Comparison of ENCODE assay signal across 1 cellular context in genomic region chr1:27603962-27604578, GRCh38.
TF ChIP-seq lines count a peak whose summit lies in the region.

TSS of gene AHDC1 (minus strand) at chr1:27604144. CDS start at chr1:27552115, 52,029 bp downstream.

TF ChIP-seq in GM12878, 131 proteins besides CTCF, POLR2A, EP300 and RAD21 (continued from another document):
- TF ChIP-seq NKRF (conservative IDR thresholded peaks at IDR 0.05) (peak; percentile 68), TCF3 (IDR thresholded peaks at IDR 0.05; ENCODE audit: borderline replicate concordance, insufficient read depth, low read depth, low read length) (0 out of 2 replicates have a peak, but pooled peaks have one; percentile 6), ATF2 (IDR thresholded peaks at IDR 0.05; ENCODE audit: low read length) (no peak), PKNOX1 (IDR thresholded peaks at IDR 0.05) (peak; percentile 22; the same call in 1 of the 2 replicates), ZNF592 (IDR thresholded peaks at IDR 0.05) (no peak), HDAC2 (IDR thresholded peaks at IDR 0.05) (no peak), DPF2 (IDR thresholded peaks at IDR 0.05) (peak; percentile 33; the same call in 1 of the 2 replicates), ZNF687 (IDR thresholded peaks at IDR 0.05) (0 out of 2 replicates have a peak, but pooled peaks have one; percentile 17), SMAD1 (IDR thresholded peaks at IDR 0.05; ENCODE audit: low read depth, partially characterized antibody) (no peak), HCFC1 (IDR thresholded peaks at IDR 0.05; ENCODE audit: low read length) (peak; percentile 87), E2F4 (IDR thresholded peaks at IDR 0.05; ENCODE audit: low read depth, low read length) (no peak), NFXL1 (IDR thresholded peaks at IDR 0.05; ENCODE audit: borderline replicate concordance) (no peak; the same call in 1 of the 2 replicates), ZNF274 (IDR thresholded peaks at IDR 0.05; ENCODE audit: insufficient read depth, insufficient read length) (no peak), SIX5 (IDR thresholded peaks at IDR 0.05; ENCODE audit: low read depth, low read length, severe bottlenecking) (peak; percentile 82), IKZF1 (conservative IDR thresholded peaks at IDR 0.05) (peak; percentile 95), MEF2A (IDR thresholded peaks at IDR 0.05; ENCODE audit: insufficient read depth, low read depth, low read length) (no peak), ZNF217 (IDR thresholded peaks at IDR 0.05) (peak; percentile 52; the same call in 1 of the 2 replicates), ASH2L (IDR thresholded peaks at IDR 0.05; ENCODE audit: borderline replicate concordance, low read depth) (no peak), SRF (IDR thresholded peaks at IDR 0.05; ENCODE audit: low read depth in 2 of 2, low read length in 2 of 2) (no peak), PAX5 (IDR thresholded peaks at IDR 0.05; ENCODE audit: borderline replicate concordance, low read depth, low read length) (no peak), SIN3A (IDR thresholded peaks at IDR 0.05; ENCODE audit: low read depth, low read length) (peak; percentile 77; the same call in 1 of the 2 replicates), BHLHE40 (IDR thresholded peaks at IDR 0.05; ENCODE audit: borderline replicate concordance in 1 of 2, low read depth in 2 of 2, low read length in 1 of 2) (peak in 1 of 2 experiments; percentile 49; a peak in 2 of 4 replicates), EZH2 (IDR thresholded peaks at IDR 0.05; ENCODE audit: borderline replicate concordance, control insufficient read depth, low read depth, low read length) (no peak), NR2C1 (IDR thresholded peaks at IDR 0.05) (peak; percentile 54), TAF1 (IDR thresholded peaks at IDR 0.05; ENCODE audit: borderline replicate concordance, low read depth, low read length) (peak; percentile 60; the same call in 1 of the 2 replicates), MXI1 (IDR thresholded peaks at IDR 0.05; ENCODE audit: low read depth, low read length) (peak; percentile 20; the same call in 1 of the 2 replicates), NR2F1 (conservative IDR thresholded peaks at IDR 0.05) (0 out of 2 replicates have a peak, but pooled peaks have one; percentile 39), IRF3 (IDR thresholded peaks at IDR 0.05) (no peak), ZSCAN29 (IDR thresholded peaks at IDR 0.05) (no peak), PRDM15 (CRISPR knock-in tag; IDR thresholded peaks at IDR 0.05) (no peak), EED (IDR thresholded peaks at IDR 0.05; ENCODE audit: low read depth) (no peak), NBN (IDR thresholded peaks at IDR 0.05) (0 out of 2 replicates have a peak, but pooled peaks have one; percentile 36), MYC (IDR thresholded peaks at IDR 0.05; ENCODE audit: insufficient read depth, insufficient read length, insufficient replicate concordance, low read length, severe bottlenecking) (no peak), LARP7 (IDR thresholded peaks at IDR 0.05) (0 out of 2 replicates have a peak, but pooled peaks have one; percentile 50)
